13 cellular contexts compared by ENCODE assay signal in the genomic region with DNA sequence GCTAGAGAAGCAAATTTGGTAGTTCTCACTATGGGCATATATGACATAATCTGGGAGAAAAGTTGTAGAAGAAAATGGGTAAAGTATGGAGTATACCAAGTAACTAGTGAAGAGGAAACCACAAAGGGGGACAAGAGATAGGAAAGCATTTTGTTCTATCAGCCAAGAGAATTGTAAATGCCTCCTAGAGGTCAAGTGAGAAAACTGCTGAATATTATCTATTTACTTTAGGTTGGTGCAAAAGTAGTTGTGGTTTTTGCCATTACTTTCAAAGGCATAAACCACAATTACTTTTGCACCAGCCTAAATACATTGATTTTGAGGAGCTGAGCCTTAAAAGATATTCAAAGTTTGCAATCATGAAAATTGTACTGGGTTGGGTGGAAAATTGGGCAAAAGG.
A peak's percentile ranks its signal among the peaks of the same experiment; 100 is the strongest.
DNase-seq lines count a peak whose midpoint lies in the region; ATAC-seq and TF ChIP-seq lines count a peak whose summit lies in the region.
"Had no signal": no experiment of that assay in that cellular context is flagged by ENCODE, and none has a peak within 500 bp of the region (broad histone marks: within the 10 kb centered on the region; RNA-seq: fewer than 3 reads in every experiment).

No MANE protein-coding gene starts in this region.

- H3K36me3 ChIP-seq in Karpas-422 (ENCODE audit: insufficient read depth, low read length), result no peaks in the 10 kb centered on the region

- no peaks in the 10 kb centered on the region for H3K27me3 ChIP-seq in Karpas-422 (ENCODE audit: low read length)

- peak overlapping the region; percentile 69 for H3K4me2 ChIP-seq in Karpas-422 (ENCODE audit: low read depth, low read length, poor library complexity, severe bottlenecking)

- peak overlapping the region; percentile 49; the same call in 1 of the 2 replicates for H3K9ac ChIP-seq in Karpas-422 (ENCODE audit: low read length)

- no peaks in the 10 kb centered on the region for H3K9me3 ChIP-seq in Karpas-422 (ENCODE audit: low read length)

- ATAC-seq in activated naive CD4-positive, alpha-beta T cell treated with anti-CD3 and anti-CD28 coated beads, Interleukin-2, amount 50 U/mL, for 72 hours, result no peak
- ATAC-seq in activated naive CD8-positive, alpha-beta T cell treated with anti-CD3 and anti-CD28 coated beads, Interleukin-2, amount 50 U/mL, for 24 hours, result no peak
- ATAC-seq in HG02798 (IDR thresholded peaks at IDR 0.05; ENCODE audit: poor library complexity, unreplicated experiment), result no peak
- ATAC-seq: activated T-cell treated with anti-CD3 and anti-CD28 coated beads, Interleukin-2, amount 50 U/mL, for 4 hours; naive thymus-derived CD4-positive, alpha-beta T cell had no signal

- H3K4me1 Mint-ChIP-seq in activated naive CD4-positive, alpha-beta T cell treated with anti-CD3 and anti-CD28 coated beads for 36 hours (ENCODE audit: low read depth), result peaks cover 76% of the 10 kb centered on the region
- H3K4me1 Mint-ChIP-seq in activated naive CD8-positive, alpha-beta T cell treated with anti-CD3 and anti-CD28 coated beads, Interleukin-2, amount 50 U/mL, for 24 hours, result peaks cover 85% of the 10 kb centered on the region

- CTCF ChIA-PET in activated naive CD4-positive, alpha-beta T cell treated with anti-CD3 and anti-CD28 coated beads for 36 hours (lab: Charles Lee), result interaction anchor here (0.9 kb wide), 1 partner anchor 215 kb away, joined by 3 read pairs; no protein-coding TSS in a partner anchor

- H3K4me1 ChIP-seq in Karpas-422 (ENCODE audit: low read length), result peaks cover 99% of the 10 kb centered on the region

- no peak overlapping the region for H3K4me3 ChIP-seq in Karpas-422 (ENCODE audit: low read length)
- no peak overlapping the region for H3K4me3 ChIP-seq in retinal pigment epithelial cell (ENCODE audit: low read length)

- H3K27ac Mint-ChIP-seq in activated naive CD4-positive, alpha-beta T cell treated with anti-CD3 and anti-CD28 coated beads for 36 hours, result peak overlapping the region; percentile 74
- H3K27ac Mint-ChIP-seq in activated naive CD4-positive, alpha-beta T cell treated with anti-CD3 and anti-CD28 coated beads, Interleukin-2, amount 50 U/mL, for 72 hours, result no peak overlapping the region
- peak overlapping the region; percentile 4 for H3K27ac Mint-ChIP-seq in activated naive CD8-positive, alpha-beta T cell treated with anti-CD3 and anti-CD28 coated beads, Interleukin-2, amount 50 U/mL, for 24 hours

- intact Hi-C loops in activated naive CD4-positive, alpha-beta T cell treated with anti-CD3 and anti-CD28 coated beads for 36 hours (cut with micrococcal nuclease), result loop anchor here (10.0 kb wide), 1 partner anchor 801 kb away; no protein-coding TSS in a partner anchor

- H3K79me2 ChIP-seq in Karpas-422 (ENCODE audit: low read length), result peaks cover 84% of the 10 kb centered on the region

- H4K20me1 ChIP-seq in Karpas-422 (ENCODE audit: insufficient read depth, low read depth, low read length), result no peaks in the 10 kb centered on the region

- H3K27ac ChIP-seq in Karpas-422 (ENCODE audit: low read length), result peak overlapping the region; percentile 98

- peaks cover 11% of the 10 kb centered on the region for H3K36me3 Mint-ChIP-seq in activated naive CD4-positive, alpha-beta T cell treated with anti-CD3 and anti-CD28 coated beads for 36 hours (ENCODE audit: low read depth)
- no peaks in the 10 kb centered on the region for H3K36me3 Mint-ChIP-seq in activated naive CD4-positive, alpha-beta T cell treated with anti-CD3 and anti-CD28 coated beads, Interleukin-2, amount 50 U/mL, for 72 hours
- peaks cover 9% of the 10 kb centered on the region for H3K36me3 Mint-ChIP-seq in activated naive CD8-positive, alpha-beta T cell treated with anti-CD3 and anti-CD28 coated beads, Interleukin-2, amount 50 U/mL, for 24 hours (ENCODE audit: low read depth)

- no peaks in the 10 kb centered on the region for H3K9me2 ChIP-seq in Karpas-422 (replicated peaks; ENCODE audit: insufficient read depth, low read length)

- TF ChIP-seq CTCF in retinal pigment epithelial cell (conservative IDR thresholded peaks at IDR 0.05; ENCODE audit: low read depth, low read length), result peak; percentile 26

- H3K4me3 Mint-ChIP-seq in activated naive CD4-positive, alpha-beta T cell treated with anti-CD3 and anti-CD28 coated beads for 36 hours, result no peak overlapping the region
- H3K4me3 Mint-ChIP-seq in activated naive CD8-positive, alpha-beta T cell treated with anti-CD3 and anti-CD28 coated beads, Interleukin-2, amount 50 U/mL, for 24 hours, result no peak overlapping the region
- H3K4me3 Mint-ChIP-seq: activated T-cell treated with anti-CD3 and anti-CD28 coated beads, Interleukin-2, amount 50 U/mL, for 4 hours had no signal

- H3K27me3 Mint-ChIP-seq in activated naive CD4-positive, alpha-beta T cell treated with anti-CD3 and anti-CD28 coated beads for 36 hours (ENCODE audit: low read depth), result no peaks in the 10 kb centered on the region
- no peaks in the 10 kb centered on the region for H3K27me3 Mint-ChIP-seq in activated naive CD8-positive, alpha-beta T cell treated with anti-CD3 and anti-CD28 coated beads, Interleukin-2, amount 50 U/mL, for 24 hours
- H3K27me3 Mint-ChIP-seq: naive thymus-derived CD4-positive, alpha-beta T cell had no signal

- H2AFZ ChIP-seq in Karpas-422 (ENCODE audit: low read length), result no peak overlapping the region

- DNase-seq in activated naive CD4-positive, alpha-beta T cell treated with anti-CD3 and anti-CD28 coated beads for 36 hours, result no peak
- no peak for DNase-seq in activated naive CD4-positive, alpha-beta T cell treated with anti-CD3 and anti-CD28 coated beads, Interleukin-2, amount 50 U/mL, for 72 hours (ENCODE audit: low spot score in 2 of 2)
- DNase-seq in Karpas-422 (peak; percentile 76), retinal pigment epithelial cell (ENCODE audit: low read depth) (no peak), NCI-H128 (lab: John Stamatoyannopoulos, UW; ENCODE audit: unreplicated experiment) (no peak), ecto neural progenitor cell (ENCODE audit: low spot score) (no peak)
- no peak for DNase-seq in activated naive CD8-positive, alpha-beta T cell treated with anti-CD3 and anti-CD28 coated beads, Interleukin-2, amount 50 U/mL, for 24 hours
- DNase-seq: activated T-cell treated with anti-CD3 and anti-CD28 coated beads, Interleukin-2, amount 50 U/mL, for 4 hours; naive thymus-derived CD4-positive, alpha-beta T cell; NCI-H2227 treated with DMSO at 0.1 percent for 48 hours; stimulated activated CD4-positive, alpha-beta T cell treated with anti-CD3 and anti-CD28 coated beads, Interleukin-2, amount 100 ng/mL, for 24 hours; substantia nigra had no signal

- no peaks in the 10 kb centered on the region for H3K9me3 Mint-ChIP-seq in activated naive CD4-positive, alpha-beta T cell treated with anti-CD3 and anti-CD28 coated beads for 36 hours
- no peaks in the 10 kb centered on the region for H3K9me3 Mint-ChIP-seq in activated naive CD4-positive, alpha-beta T cell treated with anti-CD3 and anti-CD28 coated beads, Interleukin-2, amount 50 U/mL, for 72 hours
- H3K9me3 Mint-ChIP-seq in activated naive CD8-positive, alpha-beta T cell treated with anti-CD3 and anti-CD28 coated beads, Interleukin-2, amount 50 U/mL, for 24 hours, result no peaks in the 10 kb centered on the region
- H3K9me3 Mint-ChIP-seq: activated T-cell treated with anti-CD3 and anti-CD28 coated beads, Interleukin-2, amount 50 U/mL, for 4 hours; naive thymus-derived CD4-positive, alpha-beta T cell had no signal

Comparison
In these comparisons a context has a peak if more than half of its experiments do, and no peak if none do; other contexts are left out.
1. H3K27ac Mint-ChIP-seq: peak in activated naive CD4-positive, alpha-beta T cell treated with anti-CD3 and anti-CD28 coated beads for 36 hours (single experiment) and activated naive CD8-positive, alpha-beta T cell treated with anti-CD3 and anti-CD28 coated beads, Interleukin-2, amount 50 U/mL, for 24 hours (single experiment); none in activated naive CD4-positive, alpha-beta T cell treated with anti-CD3 and anti-CD28 coated beads, Interleukin-2, amount 50 U/mL, for 72 hours (0 of 2).